ENCODE assay signal across 1 cellular context in the genomic region with DNA sequence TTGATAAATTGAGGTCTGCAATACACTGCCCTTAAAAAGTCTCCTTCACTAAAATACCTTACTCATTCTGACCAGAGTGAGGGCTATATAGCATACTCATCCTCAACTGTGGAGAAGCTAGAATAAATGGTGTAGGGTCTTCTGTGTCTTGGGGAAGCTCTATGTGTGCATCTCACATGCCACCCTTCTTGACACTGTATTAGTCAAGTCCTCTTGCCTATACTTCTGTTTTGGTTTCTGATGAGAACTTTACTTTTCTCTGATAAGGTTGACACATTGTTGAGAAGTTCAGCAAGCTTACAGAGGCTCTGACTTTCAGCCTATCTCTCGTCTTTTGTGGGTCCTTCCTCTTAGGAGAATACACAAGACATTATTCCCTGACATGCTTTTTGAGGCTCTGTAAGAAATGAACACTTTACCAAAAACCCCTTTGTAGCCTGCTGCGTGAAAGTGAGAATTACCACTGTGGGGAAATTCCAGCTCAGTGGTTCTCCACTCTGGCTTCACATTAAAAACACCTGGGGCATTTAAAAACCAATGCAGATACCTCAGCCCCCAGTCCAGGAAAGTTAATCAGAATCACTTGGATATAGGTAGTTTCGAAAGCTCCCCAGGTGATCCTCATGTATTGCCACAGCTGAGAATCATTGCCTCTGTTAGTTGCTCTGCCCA.
TF ChIP-seq lines count a peak whose summit lies in the region.

No MANE protein-coding gene starts in this region.

TF ChIP-seq in GM12878, 131 proteins besides CTCF, POLR2A, EP300 and RAD21 (continued from another document):
- TF ChIP-seq, protein P1, sequence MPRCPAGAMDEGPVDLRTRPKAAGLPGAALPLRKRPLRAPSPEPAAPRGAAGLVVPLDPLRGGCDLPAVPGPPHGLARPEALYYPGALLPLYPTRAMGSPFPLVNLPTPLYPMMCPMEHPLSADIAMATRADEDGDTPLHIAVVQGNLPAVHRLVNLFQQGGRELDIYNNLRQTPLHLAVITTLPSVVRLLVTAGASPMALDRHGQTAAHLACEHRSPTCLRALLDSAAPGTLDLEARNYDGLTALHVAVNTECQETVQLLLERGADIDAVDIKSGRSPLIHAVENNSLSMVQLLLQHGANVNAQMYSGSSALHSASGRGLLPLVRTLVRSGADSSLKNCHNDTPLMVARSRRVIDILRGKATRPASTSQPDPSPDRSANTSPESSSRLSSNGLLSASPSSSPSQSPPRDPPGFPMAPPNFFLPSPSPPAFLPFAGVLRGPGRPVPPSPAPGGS (IDR thresholded peaks at IDR 0.05; ENCODE audit: borderline replicate concordance, insufficient read depth, low read depth, low read length, poor library complexity, severe bottlenecking) = peak; percentile 41
- TF ChIP-seq YBX1 (IDR thresholded peaks at IDR 0.05) (no peak), CREM (IDR thresholded peaks at IDR 0.05; ENCODE audit: low read depth) (peak; percentile 32; the same call in 1 of the 2 replicates), RELA (IDR thresholded peaks at IDR 0.05; ENCODE audit: borderline replicate concordance, partially characterized antibody) (peak; percentile 68), BRCA1 (IDR thresholded peaks at IDR 0.05; ENCODE audit: low read depth, low read length) (no peak), IRF4 (IDR thresholded peaks at IDR 0.05; ENCODE audit: low read depth, low read length) (0 out of 2 replicates have a peak, but pooled peaks have one; percentile 16), SMC3 (IDR thresholded peaks at IDR 0.05; ENCODE audit: borderline replicate concordance, low read length) (peak; percentile 8; the same call in 1 of the 2 replicates), EED (IDR thresholded peaks at IDR 0.05; ENCODE audit: low read depth) (peak; percentile 59), DPF2 (IDR thresholded peaks at IDR 0.05) (peak; percentile 57), IKZF1 (conservative IDR thresholded peaks at IDR 0.05) (peak; percentile 75; the same call in 1 of the 2 replicates), NFIC (IDR thresholded peaks at IDR 0.05; ENCODE audit: low read depth, low read length) (peak; percentile 83), SIN3A (IDR thresholded peaks at IDR 0.05; ENCODE audit: low read depth, low read length) (no peak), CREB1 (IDR thresholded peaks at IDR 0.05; ENCODE audit: low read depth) (peak; percentile 22; the same call in 1 of the 2 replicates), ETV6 (conservative IDR thresholded peaks at IDR 0.05 in 1 of 2, IDR thresholded peaks at IDR 0.05 in 1 of 2; ENCODE audit: borderline replicate concordance in 1 of 2, low read depth in 1 of 2) (0 out of 4 replicates have a peak, but pooled peaks of 1 of the 2 experiments have one; percentile 23), CBFB (IDR thresholded peaks at IDR 0.05; ENCODE audit: low read depth) (no peak), POU2F2 (IDR thresholded peaks at IDR 0.05; ENCODE audit: borderline replicate concordance, low read depth, low read length) (0 out of 3 replicates have a peak, but pooled peaks have one; percentile 17), TCF12 (IDR thresholded peaks at IDR 0.05; ENCODE audit: low read depth, low read length) (0 out of 2 replicates have a peak, but pooled peaks have one; percentile 21)
- TF ChIP-seq, protein P2, sequence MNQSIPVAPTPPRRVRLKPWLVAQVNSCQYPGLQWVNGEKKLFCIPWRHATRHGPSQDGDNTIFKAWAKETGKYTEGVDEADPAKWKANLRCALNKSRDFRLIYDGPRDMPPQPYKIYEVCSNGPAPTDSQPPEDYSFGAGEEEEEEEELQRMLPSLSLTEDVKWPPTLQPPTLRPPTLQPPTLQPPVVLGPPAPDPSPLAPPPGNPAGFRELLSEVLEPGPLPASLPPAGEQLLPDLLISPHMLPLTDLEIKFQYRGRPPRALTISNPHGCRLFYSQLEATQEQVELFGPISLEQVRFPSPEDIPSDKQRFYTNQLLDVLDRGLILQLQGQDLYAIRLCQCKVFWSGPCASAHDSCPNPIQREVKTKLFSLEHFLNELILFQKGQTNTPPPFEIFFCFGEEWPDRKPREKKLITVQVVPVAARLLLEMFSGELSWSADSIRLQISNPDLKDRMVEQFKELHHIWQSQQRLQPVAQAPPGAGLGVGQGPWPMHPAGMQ (IDR thresholded peaks at IDR 0.05; ENCODE audit: borderline replicate concordance) = no peak
- TF ChIP-seq, protein P3, sequence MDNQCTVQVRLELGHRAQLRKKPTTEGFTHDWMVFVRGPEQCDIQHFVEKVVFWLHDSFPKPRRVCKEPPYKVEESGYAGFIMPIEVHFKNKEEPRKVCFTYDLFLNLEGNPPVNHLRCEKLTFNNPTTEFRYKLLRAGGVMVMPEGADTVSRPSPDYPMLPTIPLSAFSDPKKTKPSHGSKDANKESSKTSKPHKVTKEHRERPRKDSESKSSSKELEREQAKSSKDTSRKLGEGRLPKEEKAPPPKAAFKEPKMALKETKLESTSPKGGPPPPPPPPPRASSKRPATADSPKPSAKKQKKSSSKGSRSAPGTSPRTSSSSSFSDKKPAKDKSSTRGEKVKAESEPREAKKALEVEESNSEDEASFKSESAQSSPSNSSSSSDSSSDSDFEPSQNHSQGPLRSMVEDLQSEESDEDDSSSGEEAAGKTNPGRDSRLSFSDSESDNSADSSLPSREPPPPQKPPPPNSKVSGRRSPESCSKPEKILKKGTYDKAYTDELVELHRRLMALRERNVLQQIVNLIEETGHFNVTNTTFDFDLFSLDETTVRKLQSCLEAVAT (IDR thresholded peaks at IDR 0.05) = no peak
TF ChIP-seq in GM12878: peak in this region for 21.
